ENCODE assay signal across 13 cellular contexts in genomic region chr1:192826791-192827477, GRCh38. TPM values are rescaled to one million over a fixed set of nuclear protein-coding genes. Genes with fewer than 3 reads are reported as not detected.
DNase-seq lines count a peak whose midpoint lies in the region; ATAC-seq and TF ChIP-seq lines count a peak whose summit lies in the region.
"Had no signal": no experiment of that assay in that cellular context is flagged by ENCODE, and none has a peak within 500 bp of the region (broad histone marks: within the 10 kb centered on the region; RNA-seq: fewer than 3 reads in every experiment).

No MANE protein-coding gene starts in this region.

- intact Hi-C loops in A673 (cut with micrococcal nuclease; ENCODE audit: unreplicated experiment), result no loop called here

- peaks cover 4% of the 10 kb centered on the region for H3K4me1 ChIP-seq in A673 (ENCODE audit: insufficient read depth, low read length, poor library complexity, severe bottlenecking)
- peaks cover 11% of the 10 kb centered on the region; the same call in 1 of the 2 replicates for H3K4me1 ChIP-seq in GM23248 (ENCODE audit: insufficient read depth)
- H3K4me1 ChIP-seq in OCI-LY3 (ENCODE audit: low read length), result peaks cover 13% of the 10 kb centered on the region
- no peaks in the 10 kb centered on the region for H3K4me1 ChIP-seq in CD8-positive, alpha-beta memory T cell (ENCODE audit: insufficient read depth, low read length)

- H3K9me3 ChIP-seq in A673 (ENCODE audit: low read depth, low read length, poor library complexity, severe bottlenecking) (no peaks in the 10 kb centered on the region), GM23248 (ENCODE audit: low read depth) (no peaks in the 10 kb centered on the region), OCI-LY3 (ENCODE audit: insufficient read depth, low read length) (no peaks in the 10 kb centered on the region)
- no peaks in the 10 kb centered on the region for H3K9me3 ChIP-seq in CD8-positive, alpha-beta memory T cell (ENCODE audit: low read length)

- CTCF ChIA-PET in A673 (lab: Charles Lee), result no interaction called here
- CTCF ChIA-PET in CD8-positive, alpha-beta memory T cell (lab: Charles Lee), result no interaction called here

- in situ Hi-C loops in GM23248 (cut with MboI), result no loop called here

- POLR2A ChIA-PET in A673 (lab: Charles Lee; ENCODE audit: low non-redundant PET), result no interaction called here
- POLR2A ChIA-PET in CD8-positive, alpha-beta memory T cell (lab: Charles Lee), result no interaction called here

- H3K4me3 Mint-ChIP-seq in CD8-positive, alpha-beta memory T cell, result no peak overlapping the region
- no peak overlapping the region for H3K4me3 Mint-ChIP-seq in activated naive CD8-positive, alpha-beta T cell treated with anti-CD3 and anti-CD28 coated beads, Interleukin-2, amount 50 U/mL, for 24 hours
- H3K4me3 Mint-ChIP-seq: activated naive CD4-positive, alpha-beta T cell treated with anti-CD3 and anti-CD28 coated beads, Interleukin-2, amount 50 U/mL, for 24 hours had no signal

- DNase-seq in A673 (ENCODE audit: low spot score), result peak; percentile 80
- DNase-seq in GM23248, result peak; percentile 37
- peak; percentile 83 for DNase-seq in fibroblast of the aortic adventitia (ENCODE audit: low read depth)
- DNase-seq in CD8-positive, alpha-beta memory T cell, result no peak
- DNase-seq in SKM-1 treated with dmso at 0.1 percent for 144 hours (lab: John Stamatoyannopoulos, UW; ENCODE audit: unreplicated experiment), result no peak
- no peak for DNase-seq in activated naive CD8-positive, alpha-beta T cell treated with anti-CD3 and anti-CD28 coated beads, Interleukin-2, amount 50 U/mL, for 24 hours
- no peak for DNase-seq in NOMO-1 treated with DMSO at 0.1 percent for 48 hours (lab: John Stamatoyannopoulos, UW; ENCODE audit: unreplicated experiment)
- DNase-seq: GDM1; Karpas-422; NCI-H524; stimulated activated CD4-positive, alpha-beta T cell treated with anti-CD3 and anti-CD28 coated beads, Interleukin-1b, Interleukin-23, amount 100 ng/mL, for 48 hours had no signal

- H3K27ac ChIP-seq in A673 (ENCODE audit: low read depth, low read length, poor library complexity, severe bottlenecking) (no peak overlapping the region), GM23248 (no peak overlapping the region), OCI-LY3 (ENCODE audit: low read length) (no peak overlapping the region)
- H3K27ac ChIP-seq in CD8-positive, alpha-beta memory T cell (ENCODE audit: low read depth, low read length), result no peak overlapping the region

- H3K36me3 Mint-ChIP-seq in CD8-positive, alpha-beta memory T cell, result no peaks in the 10 kb centered on the region
- H3K36me3 Mint-ChIP-seq in activated naive CD8-positive, alpha-beta T cell treated with anti-CD3 and anti-CD28 coated beads, Interleukin-2, amount 50 U/mL, for 24 hours (ENCODE audit: low read depth), result no peaks in the 10 kb centered on the region
- H3K36me3 Mint-ChIP-seq: activated naive CD4-positive, alpha-beta T cell treated with anti-CD3 and anti-CD28 coated beads, Interleukin-2, amount 50 U/mL, for 24 hours had no signal

- no peaks in the 10 kb centered on the region for H4K20me1 ChIP-seq in GM23248 (ENCODE audit: insufficient read depth)
- H4K20me1 ChIP-seq in OCI-LY3 (ENCODE audit: insufficient read depth, low read length), result no peaks in the 10 kb centered on the region

- H3K9me3 Mint-ChIP-seq in CD8-positive, alpha-beta memory T cell, result no peaks in the 10 kb centered on the region
- no peaks in the 10 kb centered on the region for H3K9me3 Mint-ChIP-seq in activated naive CD8-positive, alpha-beta T cell treated with anti-CD3 and anti-CD28 coated beads, Interleukin-2, amount 50 U/mL, for 24 hours
- H3K9me3 Mint-ChIP-seq: activated naive CD4-positive, alpha-beta T cell treated with anti-CD3 and anti-CD28 coated beads, Interleukin-2, amount 50 U/mL, for 24 hours had no signal

- H3F3A ChIP-seq in GM23248 (ENCODE audit: insufficient read depth), result peaks cover 7% of the 10 kb centered on the region; the same call in 1 of the 2 replicates

- H3K4me2 ChIP-seq in GM23248 (ENCODE audit: unreplicated experiment), result no peak overlapping the region
- peak overlapping the region; percentile 27 for H3K4me2 ChIP-seq in OCI-LY3 (ENCODE audit: low read length)

- no peak for ATAC-seq in activated naive CD8-positive, alpha-beta T cell treated with anti-CD3 and anti-CD28 coated beads, Interleukin-2, amount 50 U/mL, for 24 hours

- H3K4me3 ChIP-seq in A673 (ENCODE audit: low read depth, low read length, poor library complexity, severe bottlenecking), result no peak overlapping the region
- no peak overlapping the region for H3K4me3 ChIP-seq in GM23248
- H3K4me3 ChIP-seq in OCI-LY3 (ENCODE audit: low read length), result no peak overlapping the region
- H3K4me3 ChIP-seq in fibroblast of the aortic adventitia (ENCODE audit: low read depth, low read length), result no peak overlapping the region
- no peak overlapping the region for H3K4me3 ChIP-seq in CD8-positive, alpha-beta memory T cell (ENCODE audit: low read length)

- WGBS in GM23248 (ENCODE audit: low coverage in 1 of 2, low lambda C conversion rate in 2 of 2, missing lambda C conversion rate in 2 of 2), 2 experiments, result 56 to 64% methylated on average over 4 of the region's 4 CpGs

- no peaks in the 10 kb centered on the region for H3K79me2 ChIP-seq in GM23248 (ENCODE audit: insufficient read depth)
- no peaks in the 10 kb centered on the region for H3K79me2 ChIP-seq in OCI-LY3 (ENCODE audit: low read length)

- peaks cover 10 to 37% of the 10 kb centered on the region in 2 donors for H3K27me3 Mint-ChIP-seq in CD8-positive, alpha-beta memory T cell
- H3K27me3 Mint-ChIP-seq in activated naive CD8-positive, alpha-beta T cell treated with anti-CD3 and anti-CD28 coated beads, Interleukin-2, amount 50 U/mL, for 24 hours, result peaks cover 16% of the 10 kb centered on the region

- no peak overlapping the region for H3K9ac ChIP-seq in GM23248
- no peak overlapping the region for H3K9ac ChIP-seq in OCI-LY3 (ENCODE audit: low read length)

- no TSS peak for BruUV-seq in A673 (replicated peaks; lab: Mats Ljungman, UMichigan)

- H3K27ac Mint-ChIP-seq in CD8-positive, alpha-beta memory T cell, result no peak overlapping the region
- no peak overlapping the region for H3K27ac Mint-ChIP-seq in activated naive CD8-positive, alpha-beta T cell treated with anti-CD3 and anti-CD28 coated beads, Interleukin-2, amount 50 U/mL, for 24 hours
- H3K27ac Mint-ChIP-seq: activated naive CD4-positive, alpha-beta T cell treated with anti-CD3 and anti-CD28 coated beads, Interleukin-2, amount 50 U/mL, for 24 hours had no signal

- H3K27me3 ChIP-seq in A673 (replicated peaks; ENCODE audit: insufficient read depth, low read depth, low read length, poor library complexity) (no peaks in the 10 kb centered on the region), GM23248 (replicated peaks; ENCODE audit: insufficient read depth) (no peaks in the 10 kb centered on the region), OCI-LY3 (ENCODE audit: low read depth, low read length) (peaks cover 4% of the 10 kb centered on the region; the same call in 1 of the 2 replicates)
- H3K27me3 ChIP-seq in CD8-positive, alpha-beta memory T cell (ENCODE audit: insufficient read depth, low read length, poor library complexity, severe bottlenecking), result no peaks in the 10 kb centered on the region

- TF ChIP-seq CTCF in A673 (conservative IDR thresholded peaks at IDR 0.05; ENCODE audit: low read depth, low read length) (no peak), OCI-LY3 (IDR thresholded peaks at IDR 0.05; ENCODE audit: low read depth, low read length) (no peak), fibroblast of the aortic adventitia (IDR thresholded peaks at IDR 0.05; ENCODE audit: insufficient read depth, low read length) (no peak)

- no peak overlapping the region for H2AFZ ChIP-seq in GM23248
- H2AFZ ChIP-seq in OCI-LY3 (ENCODE audit: low read depth, low read length), result no peak overlapping the region

- H3K9me2 ChIP-seq in GM23248 (ENCODE audit: insufficient read depth), result no peaks in the 10 kb centered on the region

- no peaks in the 10 kb centered on the region for H3K4me1 Mint-ChIP-seq in CD8-positive, alpha-beta memory T cell
- no peaks in the 10 kb centered on the region for H3K4me1 Mint-ChIP-seq in activated naive CD8-positive, alpha-beta T cell treated with anti-CD3 and anti-CD28 coated beads, Interleukin-2, amount 50 U/mL, for 24 hours
- H3K4me1 Mint-ChIP-seq: activated naive CD4-positive, alpha-beta T cell treated with anti-CD3 and anti-CD28 coated beads, Interleukin-2, amount 50 U/mL, for 24 hours had no signal

- H3K36me3 ChIP-seq in A673 (ENCODE audit: insufficient read depth, low read length, poor library complexity, severe bottlenecking), result no peaks in the 10 kb centered on the region
- H3K36me3 ChIP-seq in GM23248 (ENCODE audit: low read depth), result no peaks in the 10 kb centered on the region
- H3K36me3 ChIP-seq in OCI-LY3 (replicated peaks; ENCODE audit: low read depth, low read length), result no peaks in the 10 kb centered on the region
- no peaks in the 10 kb centered on the region for H3K36me3 ChIP-seq in CD8-positive, alpha-beta memory T cell (ENCODE audit: insufficient read depth, low read length)

RNA-seq across cellular contexts. Expression of gene RGS2, which starts 18.1 kb away (rescaled TPM):
- total RNA-seq in A673 (2021) (24.2 and 24.7 TPM in 2 replicates), fibroblast of the aortic adventitia (ENCODE audit: low replicate concordance) (61.5 and 86.1 TPM in 2 replicates)
- total RNA-seq in GM23248 (2014; rRNA removed; shearing (Covaris generic)), result 0.38 and 0.43 TPM in 2 replicates
- 2.2 and 3.8 TPM in 2 replicates for polyA plus RNA-seq in GM23248 (2016; fragmentation: Nextera tagmentation; extraction: Ambion mirVana)
- total RNA-seq in CD8-positive, alpha-beta memory T cell, result 10 to 100 TPM in 1 of 2 experiments, 1 to 10 TPM in 1; 9.4 to 10.7 TPM
- polyA plus RNA-seq in CD8-positive, alpha-beta memory T cell, result 86.3 TPM

Comparison
In these comparisons a context has a peak if more than half of its experiments do, and no peak if none do; other contexts are left out.
1. DNase-seq: peak in A673 (single experiment), GM23248 (single experiment) and fibroblast of the aortic adventitia (single experiment); none in CD8-positive, alpha-beta memory T cell (0 of 5), SKM-1 treated with dmso at 0.1 percent for 144 hours (single experiment), activated naive CD8-positive, alpha-beta T cell treated with anti-CD3 and anti-CD28 coated beads, Interleukin-2, amount 50 U/mL, for 24 hours (single experiment) and NOMO-1 treated with DMSO at 0.1 percent for 48 hours (single experiment).